Comparison of ENCODE assay signal across 19 cellular contexts in the genomic region with DNA sequence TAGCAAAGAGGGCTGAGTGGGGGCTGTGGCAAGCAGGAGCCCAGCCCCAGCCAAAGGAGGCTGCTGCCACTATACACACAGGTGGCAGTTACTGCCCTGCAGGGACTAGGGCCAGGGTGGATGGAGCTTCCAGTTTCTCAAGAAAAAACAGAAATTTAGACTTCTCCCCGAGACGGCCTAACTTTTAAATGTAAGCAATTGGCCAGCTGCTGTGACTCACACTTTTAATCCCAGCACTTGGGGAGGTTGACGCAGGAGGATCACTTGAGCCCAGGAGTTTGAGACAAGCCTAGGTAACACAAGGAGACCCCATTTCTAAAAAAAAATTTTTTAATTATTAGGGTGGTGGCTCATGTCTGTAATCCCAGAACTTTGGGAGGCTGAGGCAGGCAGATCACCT.
"Had no signal": no experiment of that assay in that cellular context is flagged by ENCODE, and none has a peak within 500 bp of the region (broad histone marks: within the 10 kb centered on the region; RNA-seq: fewer than 3 reads in every experiment).

No MANE protein-coding gene starts in this region.

- H3K27me3 ChIP-seq: colonic mucosa, gastrocnemius medialis, sigmoid colon, vagina had no signal

- H3K27me3 Mint-ChIP-seq: brain had no signal

- H3K27ac Mint-ChIP-seq: activated naive CD8-positive, alpha-beta T cell treated with anti-CD3 and anti-CD28 coated beads for 36 hours; stimulated activated naive CD8-positive, alpha-beta T cell treated with anti-CD3 and anti-CD28 coated beads, Interleukin-15, Interleukin-2, amounts not matched to agents 100 ng/mL and 50 ng/mL, for 24 hours had no signal

- H3K27ac ChIP-seq: colonic mucosa, gastrocnemius medialis, left ventricle myocardium inferior, vagina, WERI-Rb-1 had no signal

- H3K4me3 ChIP-seq: colonic mucosa, gastrocnemius medialis, left ventricle myocardium inferior, sigmoid colon, vagina had no signal

- H3K4me1 ChIP-seq: colonic mucosa, gastrocnemius medialis, left ventricle myocardium inferior, sigmoid colon, vagina had no signal

- H3K4me3 Mint-ChIP-seq: activated naive CD8-positive, alpha-beta T cell treated with anti-CD3 and anti-CD28 coated beads for 36 hours; brain; nephron progenitor cell; stimulated activated naive CD8-positive, alpha-beta T cell treated with anti-CD3 and anti-CD28 coated beads, Interleukin-15, Interleukin-2, amounts not matched to agents 100 ng/mL and 50 ng/mL, for 24 hours had no signal

- DNase-seq: activated CD4-positive, alpha-beta T cell treated with anti-CD3 and anti-CD28 coated beads, Interleukin-2, amount 50 U/mL, for 4 hours; activated naive CD8-positive, alpha-beta T cell treated with anti-CD3 and anti-CD28 coated beads for 36 hours; caudate nucleus; colonic mucosa; gastrocnemius medialis; head of caudate nucleus; left ventricle myocardium inferior; mammary epithelial cell; nephron progenitor cell; occipital lobe; sigmoid colon; stimulated activated CD4-positive, alpha-beta T cell treated with anti-CD3 and anti-CD28 coated beads, Interleukin-12 subunit alpha, Interleukin-12 subunit beta, amount 100 ng/mL, for 4 hours; stimulated activated CD4-positive, alpha-beta T cell treated with anti-CD3 and anti-CD28 coated beads, Interleukin-1b, Interleukin-23, amount 100 ng/mL, for 48 hours; T-helper 2 cell; trophoblast cell; WERI-Rb-1 had no signal

- H3K36me3 Mint-ChIP-seq: activated naive CD8-positive, alpha-beta T cell treated with anti-CD3 and anti-CD28 coated beads for 36 hours had no signal

- H3K4me1 Mint-ChIP-seq: activated naive CD8-positive, alpha-beta T cell treated with anti-CD3 and anti-CD28 coated beads for 36 hours had no signal

- H3K9me3 Mint-ChIP-seq: activated naive CD8-positive, alpha-beta T cell treated with anti-CD3 and anti-CD28 coated beads for 36 hours; brain; nephron progenitor cell; stimulated activated naive CD8-positive, alpha-beta T cell treated with anti-CD3 and anti-CD28 coated beads, Interleukin-15, Interleukin-2, amounts not matched to agents 100 ng/mL and 50 ng/mL, for 24 hours had no signal

- H3K9me3 ChIP-seq: colonic mucosa, gastrocnemius medialis, left ventricle myocardium inferior, sigmoid colon, vagina had no signal

- H3K36me3 ChIP-seq: colonic mucosa, gastrocnemius medialis, left ventricle myocardium inferior, vagina had no signal
